19 cellular contexts compared by ENCODE assay signal in genomic region chr7:127886248-127886647, GRCh38.
DNase-seq lines count a peak whose midpoint lies in the region; ATAC-seq, FAIRE-seq and TF ChIP-seq lines count a peak whose summit lies in the region.
"Had no signal": no experiment of that assay in that cellular context is flagged by ENCODE, and none has a peak within 500 bp of the region (broad histone marks: within the 10 kb centered on the region; RNA-seq: fewer than 3 reads in every experiment).

No MANE protein-coding gene starts in this region.

- no peak overlapping the region for H3K27ac ChIP-seq in HepG2 (ENCODE audit: extremely low read length, insufficient read depth, low read length)
- H3K27ac ChIP-seq: suprapubic skin had no signal

- intact Hi-C loops in mucosa of descending colon (cut with DNase I, micrococcal nuclease) (no loop called here), HepG2 (cut with micrococcal nuclease; ENCODE audit: unreplicated experiment) (no loop called here)

- H3K4me3 ChIP-seq in mucosa of descending colon = no peak overlapping the region
- no peak overlapping the region for H3K4me3 ChIP-seq in HepG2 (replicated peaks in 1 of 3; ENCODE audit: insufficient read depth in 1 of 3, low read depth in 2 of 3, low read length in 3 of 3)
- H3K4me3 ChIP-seq: pancreas, suprapubic skin had no signal

- ATAC-seq in mucosa of descending colon (peak; percentile 67), HepG2 (no peak)

- POLR2A ChIA-PET in HepG2 (lab: Yijun Ruan, JAX) = no interaction called here

- no peak for TF ChIP-seq POLR2A in HepG2 (IDR thresholded peaks at IDR 0.05; ENCODE audit: insufficient read depth in 1 of 2, low read depth in 2 of 2, low read length in 2 of 2)

- DNase-seq in H4 (ENCODE audit: low spot score) (peak; percentile 57), NCI-H446 treated with DMSO at 0.1 percent for 48 hours (lab: John Stamatoyannopoulos, UW) (peak; percentile 46), chondrocyte (ENCODE audit: low spot score) (no peak), mucosa of descending colon (no peak), HepG2 (ENCODE audit: low spot score) (no peak), epidermal melanocyte (ENCODE audit: insufficient read length, low spot score) (no peak), islet precursor cell (no peak)
- DNase-seq in stimulated activated CD4-positive, alpha-beta T cell treated with anti-CD3 and anti-CD28 coated beads, Interleukin-2, amount 100 ng/mL, for 24 hours = no peak
- DNase-seq: activated CD4-positive, alpha-beta memory T cell treated with anti-CD3 and anti-CD28 coated beads for 36 hours; DMS153; effector CD8-positive, alpha-beta T cell; kidney; NCI-H1436 treated with DMSO at 0.1 percent for 48 hours; stimulated activated CD4-positive, alpha-beta T cell treated with anti-CD3 and anti-CD28 coated beads, Interleukin-12 subunit alpha, Interleukin-12 subunit beta, amount 100 ng/mL, for 4 hours had no signal

- TF ChIP-seq RAD21 in HepG2 (CRISPR knock-in tag; IDR thresholded peaks at IDR 0.05) = no peak

- peak overlapping the region; percentile 93 for H3K27ac Mint-ChIP-seq in chondrocyte (ENCODE audit: unreplicated experiment)
- H3K27ac Mint-ChIP-seq: activated CD4-positive, alpha-beta memory T cell treated with anti-CD3 and anti-CD28 coated beads for 36 hours; activated T-helper 1 cell treated with anti-CD3 and anti-CD28 coated beads, Interleukin-12 subunit alpha, Interleukin-12 subunit beta, Interleukin-2, Interleukin-4 antibody, amounts not matched to agents 30 ng/mL and 10 ng/mL and 1 ng/mL, durations not matched to agents 14 hours and 24 hours and 36 hours; B cell had no signal

- H3K9me3 ChIP-seq in mucosa of descending colon (no peaks in the 10 kb centered on the region), HepG2 (ENCODE audit: low read length) (no peaks in the 10 kb centered on the region)
- H3K9me3 ChIP-seq: pancreas, suprapubic skin had no signal

- no peak overlapping the region for H3K9ac ChIP-seq in HepG2 (ENCODE audit: insufficient read depth, low read depth, low read length)

- H3K36me3 ChIP-seq in mucosa of descending colon (ENCODE audit: low read depth) = no peaks in the 10 kb centered on the region
- peaks cover 21 to 65% of the 10 kb centered on the region in 2 experiments for H3K36me3 ChIP-seq in HepG2 (replicated peaks in 1 of 2; ENCODE audit: control insufficient read depth in 1 of 2, insufficient read depth in 2 of 2, low read length in 2 of 2)

- no peaks in the 10 kb centered on the region for H3K27me3 ChIP-seq in HepG2 (ENCODE audit: control insufficient read depth in 1 of 2, insufficient read depth in 2 of 2, low read length in 2 of 2)
- H3K27me3 ChIP-seq: pancreas, suprapubic skin had no signal

- CTCF ChIA-PET in HepG2 (lab: Yijun Ruan, JAX; ENCODE audit: low intra/inter-chr PET ratio, low total read pairs) = no interaction called here

- FAIRE-seq in HepG2 (lab: Jason Lieb, UNC) = no peak
- FAIRE-seq: kidney, pancreas, TTC549 had no signal

- BruUV-seq in HepG2 (replicated peaks; lab: Mats Ljungman, UMichigan) = no TSS peak

- peaks cover 52% of the 10 kb centered on the region for H3K4me1 Mint-ChIP-seq in chondrocyte (ENCODE audit: low read depth)

- peaks cover 8% of the 10 kb centered on the region for H3K36me3 Mint-ChIP-seq in chondrocyte (ENCODE audit: low read depth)

- in situ Hi-C loops in HepG2 (cut with HindIII; ENCODE audit: extremely low pct_ligation_motif_present, low pct_unique_long_range_greater_than_20kb) = no loop called here

- H4K20me1 ChIP-seq in HepG2 (ENCODE audit: insufficient read depth, low read length) = 0 out of 2 replicates have a peak, but pooled peaks cover 7% of the 10 kb centered on the region

- H3K4me2 ChIP-seq in HepG2 (ENCODE audit: low read depth, low read length) = no peak overlapping the region

- TF ChIP-seq CTCF in chondrocyte (IDR thresholded peaks at IDR 0.05) = no peak
- no peak for TF ChIP-seq CTCF in mucosa of descending colon (IDR thresholded peaks at IDR 0.05)
- TF ChIP-seq CTCF in HepG2 (CRISPR knock-in tag; IDR thresholded peaks at IDR 0.05) = no peak

- H3K9me3 Mint-ChIP-seq in chondrocyte (ENCODE audit: low read depth) = no peaks in the 10 kb centered on the region
- H3K9me3 Mint-ChIP-seq: activated CD4-positive, alpha-beta memory T cell treated with anti-CD3 and anti-CD28 coated beads for 36 hours; activated T-helper 1 cell treated with anti-CD3 and anti-CD28 coated beads, Interleukin-12 subunit alpha, Interleukin-12 subunit beta, Interleukin-2, Interleukin-4 antibody, amounts not matched to agents 30 ng/mL and 10 ng/mL and 1 ng/mL, durations not matched to agents 14 hours and 24 hours and 36 hours had no signal

- no peaks in the 10 kb centered on the region for H3K27me3 Mint-ChIP-seq in chondrocyte (ENCODE audit: low read depth)
- H3K27me3 Mint-ChIP-seq: activated CD4-positive, alpha-beta memory T cell treated with anti-CD3 and anti-CD28 coated beads for 36 hours; B cell had no signal

- no peak overlapping the region for H2AFZ ChIP-seq in HepG2 (ENCODE audit: low read length)

- WGBS in HepG2 (ENCODE audit: low lambda C conversion rate) = 97% methylated on average over 3 of the region's 3 CpGs

- TF ChIP-seq EP300 in HepG2 (IDR thresholded peaks at IDR 0.05; ENCODE audit: low read depth in 2 of 2, low read length in 2 of 2) (no peak), HepG2 (CRISPR knock-in tag; IDR thresholded peaks at IDR 0.05; ENCODE audit: borderline replicate concordance) (no peak)

- H3K4me3 Mint-ChIP-seq in chondrocyte (ENCODE audit: unreplicated experiment) = no peak overlapping the region
- H3K4me3 Mint-ChIP-seq: activated CD4-positive, alpha-beta memory T cell treated with anti-CD3 and anti-CD28 coated beads for 36 hours; activated T-helper 1 cell treated with anti-CD3 and anti-CD28 coated beads, Interleukin-12 subunit alpha, Interleukin-12 subunit beta, Interleukin-2, Interleukin-4 antibody, amounts not matched to agents 30 ng/mL and 10 ng/mL and 1 ng/mL, durations not matched to agents 14 hours and 24 hours and 36 hours; B cell had no signal

- no peaks in the 10 kb centered on the region for H3K79me2 ChIP-seq in HepG2 (ENCODE audit: insufficient read depth, low read length)

- H3K4me1 ChIP-seq in mucosa of descending colon (ENCODE audit: low read depth) (peaks cover 8% of the 10 kb centered on the region), HepG2 (ENCODE audit: insufficient read depth, low read length) (peaks cover 11% of the 10 kb centered on the region; the same call in 1 of the 2 replicates)

TF ChIP-seq in HepG2, 621 proteins besides CTCF, POLR2A, EP300 and RAD21:
- no peak for TF ChIP-seq MAF1 (CRISPR knock-in tag; IDR thresholded peaks at IDR 0.05; ENCODE audit: borderline replicate concordance)
- no peak for TF ChIP-seq ZNF800 (CRISPR knock-in tag; IDR thresholded peaks at IDR 0.05)
- TF ChIP-seq ZNF567 (CRISPR knock-in tag; IDR thresholded peaks at IDR 0.05; ENCODE audit: borderline replicate concordance) = no peak

Comparison
In these comparisons a context has a peak if more than half of its experiments do, and no peak if none do; other contexts are left out.
1. DNase-seq: peak in H4 (single experiment) and NCI-H446 treated with DMSO at 0.1 percent for 48 hours (single experiment); none in chondrocyte (single experiment), mucosa of descending colon (0 of 3), HepG2 (single experiment), stimulated activated CD4-positive, alpha-beta T cell treated with anti-CD3 and anti-CD28 coated beads, Interleukin-2, amount 100 ng/mL, for 24 hours (0 of 2), epidermal melanocyte (single experiment) and islet precursor cell (single experiment).